17 cellular contexts compared by ENCODE assay signal in genomic region chrX:150935466-150935865, GRCh38. TPM values are rescaled to one million over a fixed set of nuclear protein-coding genes. Genes with fewer than 3 reads are reported as not detected.
DNase-seq lines count a peak whose midpoint lies in the region; ATAC-seq and TF ChIP-seq lines count a peak whose summit lies in the region.
"Had no signal": no experiment of that assay in that cellular context is flagged by ENCODE, and none has a peak within 500 bp of the region (broad histone marks: within the 10 kb centered on the region; RNA-seq: fewer than 3 reads in every experiment).

No MANE protein-coding gene starts in this region.

- no TSS peak for BruUV-seq in OCI-LY7 (replicated peaks; lab: Mats Ljungman, UMichigan)

- H3K9me2 ChIP-seq in OCI-LY7 (ENCODE audit: insufficient read depth, low read length), result no peaks in the 10 kb centered on the region

- no peak for ATAC-seq in GM18909 (IDR thresholded peaks at IDR 0.05; ENCODE audit: poor library complexity, unreplicated experiment)
- ATAC-seq: activated CD4-positive, alpha-beta T cell treated with anti-CD3 and anti-CD28 coated beads for 36 hours; body of pancreas; effector memory CD8-positive, alpha-beta T cell had no signal

- peaks cover 3% of the 10 kb centered on the region for H3K27me3 Mint-ChIP-seq in neural progenitor cell (ENCODE audit: insufficient read depth, low read depth)

- no peak overlapping the region for H3K9ac ChIP-seq in neural progenitor cell

- H3K27ac ChIP-seq in osteoblast (ENCODE audit: low read depth, low read length) (no peak overlapping the region), OCI-LY7 (ENCODE audit: low read depth, low read length, poor library complexity, severe bottlenecking) (no peak overlapping the region), neural progenitor cell (no peak overlapping the region)
- H3K27ac ChIP-seq: body of pancreas, skin epidermis had no signal

- H3K79me2 ChIP-seq in osteoblast (ENCODE audit: insufficient read depth, low read length), result no peaks in the 10 kb centered on the region
- no peaks in the 10 kb centered on the region for H3K79me2 ChIP-seq in OCI-LY7 (ENCODE audit: insufficient read depth, low read depth, low read length)
- H3K79me2 ChIP-seq in neural progenitor cell (ENCODE audit: low read depth), result no peaks in the 10 kb centered on the region

- H3K36me3 Mint-ChIP-seq in neural progenitor cell, result no peaks in the 10 kb centered on the region

- DNase-seq in G401 (ENCODE audit: low spot score), result peak; percentile 50
- DNase-seq in NCI-H226, result peak; percentile 16
- DNase-seq in choroid plexus epithelial cell (ENCODE audit: low read depth), result peak; percentile 41
- peak; percentile 50 for DNase-seq in osteoblast (ENCODE audit: insufficient read length, low spot score, missing footprints)
- no peak for DNase-seq in OCI-LY7 (ENCODE audit: low spot score)
- no peak for DNase-seq in COLO668 (lab: John Stamatoyannopoulos, UW; ENCODE audit: unreplicated experiment)
- no peak for DNase-seq in neural progenitor cell (ENCODE audit: low spot score)
- DNase-seq: activated CD4-positive, alpha-beta T cell treated with anti-CD3 and anti-CD28 coated beads for 36 hours; activated T-cell treated with anti-CD3 and anti-CD28 coated beads, Interleukin-2, amount 50 U/mL, for 1 hour; body of pancreas; effector memory CD8-positive, alpha-beta T cell; Kasumi-1; NCI-H2081 treated with DMSO at 0.1 percent for 48 hours; T-helper 1 cell had no signal

- H3K27me3 ChIP-seq in osteoblast (ENCODE audit: insufficient read depth, low read length), result no peaks in the 10 kb centered on the region
- H3K27me3 ChIP-seq in neural progenitor cell, result peaks cover 4% of the 10 kb centered on the region
- H3K27me3 ChIP-seq: body of pancreas had no signal

- no peak overlapping the region for H3K4me3 Mint-ChIP-seq in neural progenitor cell
- H3K4me3 Mint-ChIP-seq: activated CD4-positive, alpha-beta T cell treated with anti-CD3 and anti-CD28 coated beads for 36 hours; effector memory CD8-positive, alpha-beta T cell; neural crest cell had no signal

- in situ Hi-C loops in G401 (cut with HindIII; ENCODE audit: low sequenced_read_pairs), result no loop called here

- H3K9me3 ChIP-seq in osteoblast (ENCODE audit: low read depth, low read length) (no peaks in the 10 kb centered on the region), OCI-LY7 (ENCODE audit: low read length) (no peaks in the 10 kb centered on the region), neural progenitor cell (ENCODE audit: low read depth) (no peaks in the 10 kb centered on the region)
- H3K9me3 ChIP-seq: body of pancreas had no signal

- H2AFZ ChIP-seq in osteoblast (ENCODE audit: low read length) (no peak overlapping the region), OCI-LY7 (ENCODE audit: low read length) (no peak overlapping the region), neural progenitor cell (replicated peaks) (no peak overlapping the region)

- CTCF ChIA-PET in OCI-LY7 (lab: Charles Lee; ENCODE audit: unreplicated experiment), result no interaction called here

- H3K4me3 ChIP-seq in choroid plexus epithelial cell (ENCODE audit: low read depth, low read length), result no peak overlapping the region
- H3K4me3 ChIP-seq in osteoblast (ENCODE audit: insufficient read depth, low read length), result no peak overlapping the region
- H3K4me3 ChIP-seq in OCI-LY7 (ENCODE audit: low read depth, low read length, poor library complexity, severe bottlenecking), result no peak overlapping the region
- no peak overlapping the region for H3K4me3 ChIP-seq in neural progenitor cell
- H3K4me3 ChIP-seq: body of pancreas, skin epidermis had no signal

- intact Hi-C loops in OCI-LY7 (cut with micrococcal nuclease; ENCODE audit: unreplicated experiment), result no loop called here

- POLR2A ChIA-PET in OCI-LY7 (lab: Charles Lee), result interaction anchor here (0.6 kb wide), 1 partner anchor 847 kb away, joined by 3 read pairs; no protein-coding TSS in a partner anchor

- H3K4me1 ChIP-seq in osteoblast (ENCODE audit: insufficient read depth, low read length) (peaks cover 10% of the 10 kb centered on the region), OCI-LY7 (ENCODE audit: insufficient read depth, low read length, poor library complexity, severe bottlenecking) (no peaks in the 10 kb centered on the region), neural progenitor cell (peaks cover 8% of the 10 kb centered on the region)
- H3K4me1 ChIP-seq: body of pancreas had no signal

- peaks cover 14% of the 10 kb centered on the region for H3K9me3 Mint-ChIP-seq in neural progenitor cell
- H3K9me3 Mint-ChIP-seq: effector memory CD8-positive, alpha-beta T cell had no signal

- peaks cover 8% of the 10 kb centered on the region for H3K4me1 Mint-ChIP-seq in neural progenitor cell
- H3K4me1 Mint-ChIP-seq: activated CD4-positive, alpha-beta T cell treated with anti-CD3 and anti-CD28 coated beads for 36 hours; neural crest cell had no signal

- peaks cover 8% of the 10 kb centered on the region for H3F3A ChIP-seq in neural progenitor cell (ENCODE audit: low read depth)

- no peaks in the 10 kb centered on the region for H3K36me3 ChIP-seq in osteoblast (ENCODE audit: insufficient read depth, low read length)
- H3K36me3 ChIP-seq in OCI-LY7 (ENCODE audit: insufficient read depth, low read length), result no peaks in the 10 kb centered on the region
- H3K36me3 ChIP-seq in neural progenitor cell, result no peaks in the 10 kb centered on the region

- H4K20me1 ChIP-seq in osteoblast (ENCODE audit: insufficient read depth, low read length), result no peaks in the 10 kb centered on the region
- no peaks in the 10 kb centered on the region for H4K20me1 ChIP-seq in OCI-LY7 (ENCODE audit: insufficient read depth, low read length)
- H4K20me1 ChIP-seq in neural progenitor cell (ENCODE audit: low read depth), result no peaks in the 10 kb centered on the region

- peak overlapping the region; percentile 24 for H3K4me2 ChIP-seq in osteoblast (ENCODE audit: insufficient read depth, low read length)
- H3K4me2 ChIP-seq in OCI-LY7 (ENCODE audit: low read length), result no peak overlapping the region
- no peak overlapping the region for H3K4me2 ChIP-seq in neural progenitor cell

- H3K27ac Mint-ChIP-seq in neural progenitor cell, result no peak overlapping the region
- H3K27ac Mint-ChIP-seq: activated CD4-positive, alpha-beta T cell treated with anti-CD3 and anti-CD28 coated beads for 36 hours; effector memory CD8-positive, alpha-beta T cell had no signal

- no peak for TF ChIP-seq CTCF in choroid plexus epithelial cell (conservative IDR thresholded peaks at IDR 0.05; ENCODE audit: low read depth, low read length)
- TF ChIP-seq CTCF in osteoblast (IDR thresholded peaks at IDR 0.05; ENCODE audit: extremely low read depth, low read depth, low read length), result no peak
- no peak for TF ChIP-seq CTCF in OCI-LY7 (conservative IDR thresholded peaks at IDR 0.05; ENCODE audit: low read length)
- no peak for TF ChIP-seq CTCF in neural progenitor cell (IDR thresholded peaks at IDR 0.05)

RNA-seq across cellular contexts. Expression of gene CD99L2, which starts 37.0 kb away (rescaled TPM):
- total RNA-seq in G401 (2014; rRNA removed; shearing (Covaris generic)), result 23.7 and 26.1 TPM in 2 replicates
- 79.9 and 85.0 TPM in 2 replicates for total RNA-seq in osteoblast
- 5.6 and 5.9 TPM in 2 replicates for total RNA-seq in OCI-LY7 (2014; rRNA removed; shearing (Covaris generic))
- 12.3 and 13.8 TPM in 2 replicates for total RNA-seq in OCI-LY7 (2022)
- total RNA-seq in neural progenitor cell (ENCODE audit: low replicate concordance), result 24.7 and 48.1 TPM in 2 replicates

RNA-seq across cellular contexts. Expression of gene HMGB3, which starts 47.7 kb away (rescaled TPM):
- 33.1 and 40.4 TPM in 2 replicates for total RNA-seq in G401 (2014; rRNA removed; shearing (Covaris generic))
- 10.5 and 13.6 TPM in 2 replicates for total RNA-seq in osteoblast
- 28.3 and 53.6 TPM in 2 replicates for total RNA-seq in OCI-LY7 (2014; rRNA removed; shearing (Covaris generic))
- 94.3 and 111 TPM in 2 replicates for total RNA-seq in OCI-LY7 (2022)
- total RNA-seq in neural progenitor cell (ENCODE audit: low replicate concordance), result 86.6 and 187 TPM in 2 replicates

Comparison
In these comparisons a context has a peak if more than half of its experiments do, and no peak if none do; other contexts are left out.
1. DNase-seq: peak in G401 (single experiment), NCI-H226 (single experiment), choroid plexus epithelial cell (single experiment) and osteoblast (single experiment); none in OCI-LY7 (single experiment), COLO668 (single experiment) and neural progenitor cell (single experiment).